In genomic region chr20:47970282-47970903, GRCh38 we compare ENCODE assay signal across 16 cellular contexts.
DNase-seq lines count a peak whose midpoint lies in the region; ATAC-seq and TF ChIP-seq lines count a peak whose summit lies in the region.
"Had no signal": no experiment of that assay in that cellular context is flagged by ENCODE, and none has a peak within 500 bp of the region (broad histone marks: within the 10 kb centered on the region; RNA-seq: fewer than 3 reads in every experiment).

No MANE protein-coding gene starts in this region.

- H3K4me2 ChIP-seq in BLaER1 treated with 17β-estradiol and CSF1 and Interleukin-3, amounts not matched to agents 10 nM and 100 nM = peak overlapping the region; percentile 41 to 82 (median 65)
- H3K4me2 ChIP-seq in neural cell (ENCODE audit: low read length) = no peak overlapping the region

- DNase-seq in HT1080 (ENCODE audit: low read depth) = peak; percentile 49
- DNase-seq in SKM-1 treated with dmso at 0.1 percent for 144 hours (lab: John Stamatoyannopoulos, UW; ENCODE audit: unreplicated experiment) = peak; percentile 61
- DNase-seq in activated CD4-positive, CD25-positive, alpha-beta regulatory T cell (lab: John Stamatoyannopoulos, UW) = no peak
- no peak for DNase-seq in stimulated activated naive CD4-positive, alpha-beta T cell treated with Interleukin-2 at 50 U/mL for 16 hours (lab: John Stamatoyannopoulos, UW)
- DNase-seq in NCI-H774 (lab: John Stamatoyannopoulos, UW) = no peak
- DNase-seq: activated T-cell treated with anti-CD3 and anti-CD28 coated beads for 4 hours; central memory CD4-positive, alpha-beta T cell; effector memory CD8-positive, alpha-beta T cell; foreskin fibroblast; lower lobe of right lung; NK-92 treated with Interleukin-12 subunit alpha and Interleukin-12 subunit beta, amount 100 ng/mL, for 24 hours; nucleus accumbens; stimulated activated CD4-positive, alpha-beta T cell treated with anti-CD3 and anti-CD28 coated beads, Interleukin-12 subunit alpha, Interleukin-12 subunit beta, amount 100 ng/mL, for 4 hours had no signal

- no peak for TF ChIP-seq RAD21 in neural cell (conservative IDR thresholded peaks at IDR 0.05)

- no peaks in the 10 kb centered on the region for H3K27me3 ChIP-seq in BLaER1 treated with 17β-estradiol and CSF1 and Interleukin-3, amounts not matched to agents 10 nM and 100 nM
- H3K27me3 ChIP-seq in neural cell (ENCODE audit: insufficient read depth, low read depth, low read length) = no peaks in the 10 kb centered on the region

- H3K9me3 ChIP-seq in BLaER1 treated with 17β-estradiol and CSF1 and Interleukin-3, amounts not matched to agents 10 nM and 100 nM (replicated peaks in 1 of 11) = no peaks in the 10 kb centered on the region
- no peaks in the 10 kb centered on the region for H3K9me3 ChIP-seq in neural cell (ENCODE audit: low read length)
- H3K9me3 ChIP-seq: lower lobe of right lung had no signal

- H3K79me2 ChIP-seq in neural cell (replicated peaks; ENCODE audit: insufficient read depth, low read length) = no peaks in the 10 kb centered on the region

- H2AFZ ChIP-seq in neural cell (ENCODE audit: low read depth, low read length) = peak overlapping the region; percentile 7

- H3K36me3 ChIP-seq in BLaER1 treated with 17β-estradiol and CSF1 and Interleukin-3, amounts not matched to agents 10 nM and 100 nM = no peaks in the 10 kb centered on the region
- no peaks in the 10 kb centered on the region for H3K36me3 ChIP-seq in neural cell (ENCODE audit: insufficient read depth, low read length)
- H3K36me3 ChIP-seq: lower lobe of right lung had no signal

- peak overlapping the region in 4 of 11 experiments; percentile 5 to 42 (median 34); a peak in 3 of 22 replicates for H3K9ac ChIP-seq in BLaER1 treated with 17β-estradiol and CSF1 and Interleukin-3, amounts not matched to agents 10 nM and 100 nM
- H3K9ac ChIP-seq in neural cell (ENCODE audit: low read length) = peak overlapping the region; percentile 6

- peak overlapping the region in 7 of 11 experiments; percentile 10 to 60 (median 40); a peak in 10 of 22 replicates for H3K27ac ChIP-seq in BLaER1 treated with 17β-estradiol and CSF1 and Interleukin-3, amounts not matched to agents 10 nM and 100 nM
- H3K27ac ChIP-seq in neural cell (ENCODE audit: low read length) = peak overlapping the region; percentile 48
- H3K27ac ChIP-seq: lower lobe of right lung had no signal

- H3K4me3 ChIP-seq in BLaER1 treated with 17β-estradiol and CSF1 and Interleukin-3, amounts not matched to agents 10 nM and 100 nM = no peak overlapping the region
- H3K4me3 ChIP-seq in neural cell (ENCODE audit: low read length) = peak overlapping the region; percentile 33
- H3K4me3 ChIP-seq: lower lobe of right lung had no signal

- no peak for ATAC-seq in GM21526 (IDR thresholded peaks at IDR 0.05; ENCODE audit: low FRiP score, unreplicated experiment)
- ATAC-seq: effector memory CD8-positive, alpha-beta T cell; lower lobe of right lung had no signal

- H3F3A ChIP-seq in neural cell (ENCODE audit: insufficient read depth, low read length, poor library complexity, severe bottlenecking) = no peaks in the 10 kb centered on the region

- H4K20me1 ChIP-seq in BLaER1 treated with 17β-estradiol and CSF1 and Interleukin-3, amounts not matched to agents 10 nM and 100 nM = no peaks in the 10 kb centered on the region
- no peaks in the 10 kb centered on the region for H4K20me1 ChIP-seq in neural cell (ENCODE audit: insufficient read depth)

- no peaks in the 10 kb centered on the region for H3K9me2 ChIP-seq in neural cell (ENCODE audit: insufficient read depth, low read length)

- peaks cover 18 to 65% (median 44%) of the 10 kb centered on the region in 10 experiments for H3K4me1 ChIP-seq in BLaER1 treated with 17β-estradiol and CSF1 and Interleukin-3, amounts not matched to agents 10 nM and 100 nM

- TF ChIP-seq EP300 in neural cell (conservative IDR thresholded peaks at IDR 0.05; ENCODE audit: poor library complexity, severe bottlenecking) = no peak

- TF ChIP-seq CTCF in neural cell (IDR thresholded peaks at IDR 0.05; ENCODE audit: poor library complexity, severe bottlenecking) = no peak

TF ChIP-seq in neural cell, 6 proteins besides CTCF, POLR2A, EP300 and RAD21:
- no peak for TF ChIP-seq POLR2AphosphoS5 (IDR thresholded peaks at IDR 0.05)
- no peak for TF ChIP-seq REST (IDR thresholded peaks at IDR 0.05; ENCODE audit: borderline replicate concordance)
- no peak for TF ChIP-seq TAF1 (IDR thresholded peaks at IDR 0.05; ENCODE audit: low read depth)
- TF ChIP-seq EZH2 (IDR thresholded peaks at IDR 0.05; ENCODE audit: borderline replicate concordance, insufficient read depth, low read length, poor library complexity, severe bottlenecking) = no peak
- TF ChIP-seq MXI1 (conservative IDR thresholded peaks at IDR 0.05; ENCODE audit: poor library complexity, severe bottlenecking) = no peak
- no peak for TF ChIP-seq SMC3 (conservative IDR thresholded peaks at IDR 0.05; ENCODE audit: poor library complexity)

Comparison
In these comparisons a context has a peak if more than half of its experiments do, and no peak if none do; other contexts are left out.
1. DNase-seq: peak in HT1080 (single experiment) and SKM-1 treated with dmso at 0.1 percent for 144 hours (single experiment); none in activated CD4-positive, CD25-positive, alpha-beta regulatory T cell (0 of 4), stimulated activated naive CD4-positive, alpha-beta T cell treated with Interleukin-2 at 50 U/mL for 16 hours (single experiment) and NCI-H774 (single experiment).